ENCODE assay signal across 8 cellular contexts in genomic region chr1:89719502-89720306, GRCh38.
DNase-seq lines count a peak whose midpoint lies in the region; ATAC-seq and TF ChIP-seq lines count a peak whose summit lies in the region.

No MANE protein-coding gene starts in this region.

- ATAC-seq in GM18867 (IDR thresholded peaks at IDR 0.05; ENCODE audit: unreplicated experiment) (peak; percentile 87), HG03025 (IDR thresholded peaks at IDR 0.05; ENCODE audit: low FRiP score, unreplicated experiment) (peak; percentile 95)

- H3K9me3 ChIP-seq in BLaER1 (no peaks in the 10 kb centered on the region), stomach (no peaks in the 10 kb centered on the region), esophagus muscularis mucosa (no peaks in the 10 kb centered on the region)

- TF ChIP-seq CTCF in choroid plexus epithelial cell (conservative IDR thresholded peaks at IDR 0.05; ENCODE audit: low read depth, low read length), result no peak
- no peak for TF ChIP-seq CTCF in stomach (IDR thresholded peaks at IDR 0.05)
- TF ChIP-seq CTCF in esophagus muscularis mucosa (IDR thresholded peaks at IDR 0.05), result no peak

- H3K4me3 ChIP-seq in BLaER1, result no peak overlapping the region
- H3K4me3 ChIP-seq in choroid plexus epithelial cell (ENCODE audit: low read depth, low read length), result peak overlapping the region; percentile 30
- no peak overlapping the region for H3K4me3 ChIP-seq in stomach
- no peak overlapping the region for H3K4me3 ChIP-seq in esophagus muscularis mucosa

- no peaks in the 10 kb centered on the region for H4K20me1 ChIP-seq in BLaER1

- no peak overlapping the region for H3K9ac ChIP-seq in BLaER1

- intact Hi-C loops in stomach (cut with DNase I; ENCODE audit: low total_unique reads), result no loop called here
- intact Hi-C loops in esophagus muscularis mucosa (cut with DNase I), result no loop called here

- H3K36me3 ChIP-seq in BLaER1 (peaks cover 16% of the 10 kb centered on the region), stomach (peaks cover 0 to under 1% (median 0%) of the 10 kb centered on the region in 4 donors), esophagus muscularis mucosa (peaks cover 0 to 3% (median 0%) of the 10 kb centered on the region in 4 donors)

- TF ChIP-seq POLR2A in stomach (IDR thresholded peaks at IDR 0.05) (no peak), esophagus muscularis mucosa (IDR thresholded peaks at IDR 0.05; ENCODE audit: low read depth) (no peak)

- WGBS in stomach, 5 donors, result 48 to 62% (median 55%) methylated on average over 5 of the region's 5 CpGs
- WGBS in esophagus muscularis mucosa, result 55% methylated on average over 5 of the region's 5 CpGs

- peak overlapping the region; percentile 49 for H3K4me2 ChIP-seq in BLaER1

- no peak for TF ChIP-seq EP300 in stomach (IDR thresholded peaks at IDR 0.05)
- TF ChIP-seq EP300 in esophagus muscularis mucosa (IDR thresholded peaks at IDR 0.05), result no peak

- H3K27me3 ChIP-seq in BLaER1, result no peaks in the 10 kb centered on the region
- H3K27me3 ChIP-seq in stomach, result no peaks in the 10 kb centered on the region
- no peaks in the 10 kb centered on the region for H3K27me3 ChIP-seq in esophagus muscularis mucosa

- peak; percentile 40 for DNase-seq in NCI-H748 treated with DMSO at 0.1 percent for 48 hours (lab: John Stamatoyannopoulos, UW)
- DNase-seq in choroid plexus epithelial cell (ENCODE audit: low read depth), result peak; percentile 57
- no peak for DNase-seq in stomach
- DNase-seq in esophagus muscularis mucosa (ENCODE audit: extremely low spot score), result no peak
- no peak for DNase-seq in amygdala (lab: John Stamatoyannopoulos, UW)

- H3K4me1 ChIP-seq in BLaER1 (peaks cover 81% of the 10 kb centered on the region), stomach (peaks cover 6 to 39% (median 13%) of the 10 kb centered on the region in 4 donors), esophagus muscularis mucosa (peaks cover 15 to 23% (median 21%) of the 10 kb centered on the region in 4 donors)

- H3K27ac ChIP-seq in BLaER1 (peak overlapping the region; percentile 29; the same call in 1 of the 2 replicates), stomach (peak overlapping the region in 3 of 5 donors; percentile 24 to 70 (median 36)), esophagus muscularis mucosa (replicated peaks in 1 of 4) (peak overlapping the region in 1 of 4 donors; percentile 25)

Comparison
In these comparisons a context has a peak if more than half of its experiments do, and no peak if none do; other contexts are left out.
1. DNase-seq: peak in NCI-H748 treated with DMSO at 0.1 percent for 48 hours (single experiment) and choroid plexus epithelial cell (single experiment); none in stomach (single experiment), esophagus muscularis mucosa (single experiment) and amygdala (0 of 56).